Comparison of ENCODE assay signal across 11 cellular contexts in genomic region chr16:86665319-86665675, GRCh38.
A peak's percentile ranks its signal among the peaks of the same experiment; 100 is the strongest.
DNase-seq lines count a peak whose midpoint lies in the region; ATAC-seq and TF ChIP-seq lines count a peak whose summit lies in the region.
"Had no signal": no experiment of that assay in that cellular context is flagged by ENCODE, and none has a peak within 500 bp of the region (broad histone marks: within the 10 kb centered on the region; RNA-seq: fewer than 3 reads in every experiment).

No MANE protein-coding gene starts in this region.

- intact Hi-C loops in OCI-LY7 (cut with micrococcal nuclease; ENCODE audit: unreplicated experiment) = no loop called here
- intact Hi-C loops in vagina (cut with DNase I) = no loop called here

- H3K27ac ChIP-seq in AG04450 (ENCODE audit: low read depth, low read length) = peak overlapping the region; percentile 89
- no peak overlapping the region for H3K27ac ChIP-seq in OCI-LY7 (ENCODE audit: low read depth, low read length, poor library complexity, severe bottlenecking)
- H3K27ac ChIP-seq in vagina = no peak overlapping the region
- H3K27ac ChIP-seq: upper lobe of left lung had no signal

- no peaks in the 10 kb centered on the region for H4K20me1 ChIP-seq in OCI-LY7 (ENCODE audit: insufficient read depth, low read length)

- TF ChIP-seq CTCF in AG04450 (IDR thresholded peaks at IDR 0.05; ENCODE audit: low read depth, low read length) (no peak), OCI-LY7 (conservative IDR thresholded peaks at IDR 0.05; ENCODE audit: low read length) (no peak), fibroblast of pulmonary artery (IDR thresholded peaks at IDR 0.05; ENCODE audit: low read length, missing control alignments) (no peak), vagina (IDR thresholded peaks at IDR 0.05) (no peak)

- H3K4me3 ChIP-seq in AG04450 (ENCODE audit: low read depth, low read length) = no peak overlapping the region
- no peak overlapping the region for H3K4me3 ChIP-seq in OCI-LY7 (ENCODE audit: low read depth, low read length, poor library complexity, severe bottlenecking)
- no peak overlapping the region for H3K4me3 ChIP-seq in fibroblast of pulmonary artery (replicated peaks; ENCODE audit: low read depth, low read length)
- no peak overlapping the region for H3K4me3 ChIP-seq in vagina
- H3K4me3 ChIP-seq: lung, upper lobe of left lung had no signal

- TF ChIP-seq POLR2A in vagina (IDR thresholded peaks at IDR 0.05) = no peak

- H2AFZ ChIP-seq in OCI-LY7 (ENCODE audit: low read length) = no peak overlapping the region

- H3K9me3 ChIP-seq in AG04450 (ENCODE audit: control insufficient read depth, insufficient read depth, low read length) (peaks cover 9% of the 10 kb centered on the region), OCI-LY7 (ENCODE audit: low read length) (no peaks in the 10 kb centered on the region), vagina (no peaks in the 10 kb centered on the region)
- H3K9me3 ChIP-seq: upper lobe of left lung had no signal

- H3K27me3 ChIP-seq in AG04450 (ENCODE audit: control insufficient read depth, insufficient read depth, low read length) = no peaks in the 10 kb centered on the region
- no peaks in the 10 kb centered on the region for H3K27me3 ChIP-seq in vagina
- H3K27me3 ChIP-seq: upper lobe of left lung had no signal

- H3K4me1 ChIP-seq in OCI-LY7 (ENCODE audit: insufficient read depth, low read length, poor library complexity, severe bottlenecking) (peaks cover 9% of the 10 kb centered on the region), vagina (no peaks in the 10 kb centered on the region)

- CTCF ChIA-PET in AG04450 (lab: Charles Lee) (interaction anchor here (0.8 to 1.4 kb wide), 2 partner anchors 397 to 398 kb away, joined by 3 read pairs; no protein-coding TSS in a partner anchor), OCI-LY7 (lab: Charles Lee; ENCODE audit: unreplicated experiment) (no interaction called here)

- H3K79me2 ChIP-seq in OCI-LY7 (ENCODE audit: insufficient read depth, low read depth, low read length) = no peaks in the 10 kb centered on the region

- POLR2A ChIA-PET in AG04450 (lab: Yijun Ruan, JAX) (interaction anchor here (0.7 to 1.5 kb wide), 3 partner anchors 50 to 89 kb away, joined by 4 to 10 read pairs (median 9); partner anchors contain the start of gene FOXL1), OCI-LY7 (lab: Charles Lee) (interaction anchor here (0.6 kb wide), 2 partner anchors 24 to 26 kb away, joined by 3 to 5 read pairs; no protein-coding TSS in a partner anchor)

- no peaks in the 10 kb centered on the region for H3K9me2 ChIP-seq in OCI-LY7 (ENCODE audit: insufficient read depth, low read length)

- peak overlapping the region; percentile 27; the same call in 1 of the 2 replicates for H3K4me2 ChIP-seq in OCI-LY7 (ENCODE audit: low read length)

- BruUV-seq in OCI-LY7 (replicated peaks; lab: Mats Ljungman, UMichigan) = no TSS peak

- H3K36me3 ChIP-seq in OCI-LY7 (ENCODE audit: insufficient read depth, low read length) (no peaks in the 10 kb centered on the region), vagina (no peaks in the 10 kb centered on the region)
- H3K36me3 ChIP-seq: upper lobe of left lung had no signal

- DNase-seq in AG04450 (ENCODE audit: low read depth, low spot score) = peak; percentile 41
- no peak for DNase-seq in OCI-LY7 (ENCODE audit: low spot score)
- peak; percentile 84 for DNase-seq in fibroblast of pulmonary artery (ENCODE audit: low read depth)
- no peak for DNase-seq in SW480 (ENCODE audit: low spot score)
- DNase-seq in vagina (ENCODE audit: extremely low spot score in 2 of 2) = no peak
- DNase-seq: DMS153 had no signal

- peak; percentile 14 for ATAC-seq in GM19463 (IDR thresholded peaks at IDR 0.05; ENCODE audit: unreplicated experiment)
- ATAC-seq in HG02870 (IDR thresholded peaks at IDR 0.05; ENCODE audit: unreplicated experiment) = no peak
- no peak for ATAC-seq in GM21515 (IDR thresholded peaks at IDR 0.05; ENCODE audit: unreplicated experiment)

Comparison
In these comparisons a context has a peak if more than half of its experiments do, and no peak if none do; other contexts are left out.
1. DNase-seq: peak in AG04450 (single experiment) and fibroblast of pulmonary artery (single experiment); none in OCI-LY7 (single experiment), SW480 (single experiment) and vagina (0 of 2).